Comparison of ENCODE assay signal across 4 cellular contexts in genomic region chr3:129385507-129385906, GRCh38. TPM values are rescaled to one million over a fixed set of nuclear protein-coding genes. Genes with fewer than 3 reads are reported as not detected.
"Had no signal": no experiment of that assay in that cellular context is flagged by ENCODE, and none has a peak within 500 bp of the region (broad histone marks: within the 10 kb centered on the region; RNA-seq: fewer than 3 reads in every experiment).

No MANE protein-coding gene starts in this region.

RNA-seq across cellular contexts. Expression of gene EFCAB12, which starts 42.9 kb away (rescaled TPM):
- total RNA-seq: ascending aorta, chondrocyte, psoas muscle had no signal
- polyA plus RNA-seq: smooth muscle cell had no signal
